17 cellular contexts compared by ENCODE assay signal in genomic region chr1:212294983-212295382, GRCh38. TPM values are rescaled to one million over a fixed set of nuclear protein-coding genes. Genes with fewer than 3 reads are reported as not detected.
DNase-seq lines count a peak whose midpoint lies in the region; ATAC-seq and TF ChIP-seq lines count a peak whose summit lies in the region.
"Had no signal": no experiment of that assay in that cellular context is flagged by ENCODE, and none has a peak within 500 bp of the region (broad histone marks: within the 10 kb centered on the region; RNA-seq: fewer than 3 reads in every experiment).

No MANE protein-coding gene starts in this region.

- H3K4me3 ChIP-seq in epithelial cell of esophagus (ENCODE audit: low read length) (no peak overlapping the region), gastrocnemius medialis (no peak overlapping the region)
- H3K4me3 ChIP-seq: BLaER1 treated with 17β-estradiol and CSF1 and Interleukin-3, amounts not matched to agents 10 nM and 100 nM had no signal

- in situ Hi-C loops in gastrocnemius medialis (cut with MboI; ENCODE audit: low sequenced_read_pairs in 4 of 4): loop anchor here in 1 of 4 donors (5.0 kb wide), 1 partner anchor 223 kb away; no protein-coding TSS in a partner anchor

- H3K9me3 ChIP-seq in gastrocnemius medialis: no peaks in the 10 kb centered on the region

- no peak for TF ChIP-seq POLR2A in gastrocnemius medialis (IDR thresholded peaks at IDR 0.05)

- peaks cover 63 to 78% of the 10 kb centered on the region in 2 donors for H3K4me1 ChIP-seq in gastrocnemius medialis

- intact Hi-C loops in gastrocnemius medialis (cut with DNase I; ENCODE audit: low total_unique reads): no loop called here

- no peaks in the 10 kb centered on the region for H3K27me3 ChIP-seq in gastrocnemius medialis
- H3K27me3 ChIP-seq: BLaER1 treated with 17β-estradiol and CSF1 and Interleukin-3, amounts not matched to agents 10 nM and 100 nM had no signal

- H3K36me3 ChIP-seq in gastrocnemius medialis: no peaks in the 10 kb centered on the region

- peaks cover 79% of the 10 kb centered on the region for H3K4me1 Mint-ChIP-seq in activated T-cell treated with anti-CD3 and anti-CD28 coated beads, Interleukin-2, amount 50 U/mL, for 24 hours (ENCODE audit: low read depth)

- H3K27ac ChIP-seq in gastrocnemius medialis: peak overlapping the region in 2 of 4 donors; percentile 42 to 60
- H3K27ac ChIP-seq: BLaER1 treated with 17β-estradiol and CSF1 and Interleukin-3, amounts not matched to agents 10 nM and 100 nM had no signal

- TF ChIP-seq CTCF in epithelial cell of esophagus (IDR thresholded peaks at IDR 0.05; ENCODE audit: insufficient read depth, low read depth, low read length, missing control alignments) (no peak), gastrocnemius medialis (IDR thresholded peaks at IDR 0.05 in 4 of 5, conservative IDR thresholded peaks at IDR 0.05 in 1 of 5) (no peak)

- H3K9me3 Mint-ChIP-seq in activated T-cell treated with anti-CD3 and anti-CD28 coated beads, Interleukin-2, amount 50 U/mL, for 24 hours: no peaks in the 10 kb centered on the region

- peak; percentile 63 to 66 for ATAC-seq in gastrocnemius medialis
- ATAC-seq in GM18511 (IDR thresholded peaks at IDR 0.05; ENCODE audit: unreplicated experiment): no peak
- no peak for ATAC-seq in HG03280 (IDR thresholded peaks at IDR 0.05; ENCODE audit: unreplicated experiment)

- H3K36me3 Mint-ChIP-seq in activated T-cell treated with anti-CD3 and anti-CD28 coated beads, Interleukin-2, amount 50 U/mL, for 24 hours (ENCODE audit: low read depth): peaks cover 2% of the 10 kb centered on the region

- no peaks in the 10 kb centered on the region for H3K27me3 Mint-ChIP-seq in activated T-cell treated with anti-CD3 and anti-CD28 coated beads, Interleukin-2, amount 50 U/mL, for 24 hours

- DNase-seq in activated T-cell treated with anti-CD3 and anti-CD28 coated beads, Interleukin-2, amount 50 U/mL, for 24 hours: no peak
- no peak for DNase-seq in activated T-cell treated with anti-CD3 and anti-CD28 coated beads, Interleukin-2, amount 50 U/mL, for 48 hours
- peak; percentile 2 for DNase-seq in NCI-H226
- peak; percentile 58 for DNase-seq in epithelial cell of esophagus (ENCODE audit: low read depth)
- no peak for DNase-seq in gastrocnemius medialis
- no peak for DNase-seq in NCI-H524 (lab: John Stamatoyannopoulos, UW)
- DNase-seq: 8988T, COR-L47, HCEC 1CT, NCI-H1436 treated with DMSO at 0.1 percent for 48 hours, NCI-H2081, NCI-H526, OCI-M1, RPMI8226 had no signal

- no peak overlapping the region for H3K4me3 Mint-ChIP-seq in activated T-cell treated with anti-CD3 and anti-CD28 coated beads, Interleukin-2, amount 50 U/mL, for 24 hours

- H3K27ac Mint-ChIP-seq in activated T-cell treated with anti-CD3 and anti-CD28 coated beads, Interleukin-2, amount 50 U/mL, for 24 hours: peak overlapping the region; percentile 34

RNA-seq across cellular contexts. Expression of gene PPP2R5A, which starts 9.8 kb away (rescaled TPM):
- 10 to 100 TPM; 33.3 to 50.5 (median 37.5) TPM for total RNA-seq in gastrocnemius medialis

Comparison
In these comparisons a context has a peak if more than half of its experiments do, and no peak if none do; other contexts are left out.
1. DNase-seq: peak in NCI-H226 (single experiment) and epithelial cell of esophagus (single experiment); none in activated T-cell treated with anti-CD3 and anti-CD28 coated beads, Interleukin-2, amount 50 U/mL, for 24 hours (single experiment), activated T-cell treated with anti-CD3 and anti-CD28 coated beads, Interleukin-2, amount 50 U/mL, for 48 hours (0 of 2), gastrocnemius medialis (0 of 2) and NCI-H524 (0 of 2).
2. ATAC-seq: peak in gastrocnemius medialis (2 of 2); none in GM18511 (single experiment) and HG03280 (single experiment).